Comparison of ENCODE assay signal across 23 cellular contexts in genomic region chr15:67549736-67550135, GRCh38. TPM values are rescaled to one million over a fixed set of nuclear protein-coding genes. Genes with fewer than 3 reads are reported as not detected.
DNase-seq lines count a peak whose midpoint lies in the region; ATAC-seq, FAIRE-seq and TF ChIP-seq lines count a peak whose summit lies in the region.
"Had no signal": no experiment of that assay in that cellular context is flagged by ENCODE, and none has a peak within 500 bp of the region (broad histone marks: within the 10 kb centered on the region; RNA-seq: fewer than 3 reads in every experiment).

No MANE protein-coding gene starts in this region.

- H3K27ac ChIP-seq in A673 (ENCODE audit: low read depth, low read length, poor library complexity, severe bottlenecking), result peak overlapping the region; percentile 68
- no peak overlapping the region for H3K27ac ChIP-seq in upper lobe of left lung
- H3K27ac ChIP-seq: BLaER1, RWPE1, SJSA1 had no signal

- peak overlapping the region in 2 of 3 experiments; percentile 4 to 64 for H3K4me3 Mint-ChIP-seq in nephron
- H3K4me3 Mint-ChIP-seq: CD8-positive, alpha-beta T cell had no signal

- peaks cover 33% of the 10 kb centered on the region for H3K4me1 Mint-ChIP-seq in nephron

- POLR2A ChIA-PET in A673 (lab: Charles Lee; ENCODE audit: low non-redundant PET), result no interaction called here

- intact Hi-C loops in A673 (cut with micrococcal nuclease; ENCODE audit: unreplicated experiment), result no loop called here

- H3K9me3 ChIP-seq in A673 (ENCODE audit: low read depth, low read length, poor library complexity, severe bottlenecking) (no peaks in the 10 kb centered on the region), upper lobe of left lung (no peaks in the 10 kb centered on the region)
- H3K9me3 ChIP-seq: BLaER1, MG63, SJSA1 had no signal

- H3K4me1 ChIP-seq in A673 (ENCODE audit: insufficient read depth, low read length, poor library complexity, severe bottlenecking) (peaks cover 26% of the 10 kb centered on the region), upper lobe of left lung (peaks cover 0 to 22% (median 18%) of the 10 kb centered on the region in 4 donors)
- H3K4me1 ChIP-seq: SJSA1 had no signal

- CTCF ChIA-PET in A673 (lab: Charles Lee), result interaction anchor here (0.6 kb wide), 1 partner anchor 14 kb away, joined by 3 read pairs; no protein-coding TSS in a partner anchor

- peaks cover 28% of the 10 kb centered on the region for H3K36me3 Mint-ChIP-seq in nephron (ENCODE audit: low read depth)

- H3K9me3 Mint-ChIP-seq in nephron, result no peaks in the 10 kb centered on the region
- H3K9me3 Mint-ChIP-seq: CD8-positive, alpha-beta T cell; GM23338 had no signal

- peak overlapping the region; percentile 55 to 72 (median 63) for H3K27ac Mint-ChIP-seq in nephron
- H3K27ac Mint-ChIP-seq: CD8-positive, alpha-beta T cell had no signal

- no peaks in the 10 kb centered on the region for H3K27me3 Mint-ChIP-seq in nephron (ENCODE audit: low read depth)

- H3K27me3 ChIP-seq in A673 (replicated peaks; ENCODE audit: insufficient read depth, low read depth, low read length, poor library complexity) (no peaks in the 10 kb centered on the region), upper lobe of left lung (no peaks in the 10 kb centered on the region)
- H3K27me3 ChIP-seq: BLaER1, MG63, SJSA1 had no signal

- BruUV-seq in A673 (replicated peaks; lab: Mats Ljungman, UMichigan), result no TSS peak

- TF ChIP-seq EP300 in upper lobe of left lung (IDR thresholded peaks at IDR 0.05), result no peak

- TF ChIP-seq POLR2A in upper lobe of left lung (IDR thresholded peaks at IDR 0.05), result no peak

- H3K36me3 ChIP-seq in A673 (ENCODE audit: insufficient read depth, low read length, poor library complexity, severe bottlenecking) (peaks cover 13% of the 10 kb centered on the region), upper lobe of left lung (peaks cover 0 to 21% (median 0%) of the 10 kb centered on the region in 4 donors)

- peak; percentile 24 for FAIRE-seq in colon (lab: Jason Lieb, UNC)
- FAIRE-seq: GM12878, GM18507 had no signal

- in situ Hi-C loops in G401 (cut with HindIII; ENCODE audit: low sequenced_read_pairs), result no loop called here

- H3K4me3 ChIP-seq in A673 (ENCODE audit: low read depth, low read length, poor library complexity, severe bottlenecking), result peak overlapping the region; percentile 34
- H3K4me3 ChIP-seq in upper lobe of left lung, result no peak overlapping the region
- H3K4me3 ChIP-seq: BLaER1, GM12878, GM23338, MG63, SJSA1 had no signal

- TF ChIP-seq CTCF in A673 (conservative IDR thresholded peaks at IDR 0.05; ENCODE audit: low read depth, low read length), result no peak
- no peak for TF ChIP-seq CTCF in nephron (IDR thresholded peaks at IDR 0.05; ENCODE audit: unreplicated experiment in 3 of 3)
- TF ChIP-seq CTCF in upper lobe of left lung (IDR thresholded peaks at IDR 0.05), result no peak

- ATAC-seq in upper lobe of left lung (ENCODE audit: low FRiP score in 2 of 2) (no peak), GM18858 (IDR thresholded peaks at IDR 0.05; ENCODE audit: unreplicated experiment) (no peak)
- ATAC-seq: CD8-positive, alpha-beta T cell; HCT116 had no signal

- DNase-seq in A673 (ENCODE audit: low spot score) (peak; percentile 20), NCI-H69 (lab: John Stamatoyannopoulos, UW) (peak; percentile 8), G401 (ENCODE audit: low spot score) (no peak), NCI-H226 (no peak), upper lobe of left lung (no peak)
- DNase-seq: CD8-positive, alpha-beta T cell; GDM1; KG1; MG63; NCI-H1105; NCI-H1694; NCI-H526 treated with DMSO at 0.1 percent for 48 hours; NK-92 treated with Interleukin-12 subunit alpha and Interleukin-12 subunit beta, amount 100 ng/mL, for 24 hours had no signal

- WGBS in upper lobe of left lung, 2 donors, result 59 to 63% methylated on average over 3 of the region's 3 CpGs

RNA-seq across cellular contexts. Expression of gene MAP2K5, which starts 7.2 kb away (rescaled TPM):
- total RNA-seq in A673 (2021) (52.6 and 62.8 TPM in 2 replicates), upper lobe of left lung (10 to 100 TPM in 5 of 6 donors, 1 to 10 TPM in 1; 7.8 to 25.6 (median 16.0) TPM)
- total RNA-seq in G401 (2014; rRNA removed; shearing (Covaris generic)), result 32.1 and 46.6 TPM in 2 replicates

RNA-seq across cellular contexts. Expression of gene C15orf61, which starts 28.8 kb away (rescaled TPM):
- 6.0 and 6.3 TPM in 2 replicates for total RNA-seq in A673 (2021)
- 18.5 and 19.9 TPM in 2 replicates for total RNA-seq in G401 (2014; rRNA removed; shearing (Covaris generic))
- 10 to 100 TPM in 1 of 6 donors, 1 to 10 TPM in 5; 2.7 to 10.8 (median 6.7) TPM for total RNA-seq in upper lobe of left lung

Comparison
In these comparisons a context has a peak if more than half of its experiments do, and no peak if none do; other contexts are left out.
1. DNase-seq: peak in A673 (single experiment) and NCI-H69 (single experiment); none in G401 (single experiment), NCI-H226 (single experiment) and upper lobe of left lung (0 of 2).